In genomic region chr7:100874300-100874576, GRCh38 we compare ENCODE assay signal across 8 cellular contexts. TPM values are rescaled to one million over a fixed set of nuclear protein-coding genes. Genes with fewer than 3 reads are reported as not detected.
DNase-seq lines count a peak whose midpoint lies in the region; ATAC-seq and TF ChIP-seq lines count a peak whose summit lies in the region.

No MANE protein-coding gene starts in this region.

- peak overlapping the region; percentile 76 for H3K4me3 ChIP-seq in RWPE2 (ENCODE audit: severe bottlenecking)
- peak overlapping the region; percentile 92 to 99 (median 94) for H3K4me3 ChIP-seq in esophagus muscularis mucosa
- H3K4me3 ChIP-seq in ovary = peak overlapping the region; percentile 88

- peak overlapping the region; percentile 97 for H3K27ac Mint-ChIP-seq in Calu3 (ENCODE audit: unreplicated experiment)

- H3K36me3 ChIP-seq in RWPE2 (ENCODE audit: low read depth) (peaks cover 81% of the 10 kb centered on the region), esophagus muscularis mucosa (peaks cover 24 to 67% (median 53%) of the 10 kb centered on the region in 4 donors), ovary (no peaks in the 10 kb centered on the region)

- H3K4me1 Mint-ChIP-seq in Calu3 (ENCODE audit: low read depth, unreplicated experiment) = peaks cover 10% of the 10 kb centered on the region

- H3K36me3 Mint-ChIP-seq in Calu3 (ENCODE audit: insufficient read depth, unreplicated experiment) = peaks cover 53% of the 10 kb centered on the region

- H3K4me1 ChIP-seq in RWPE2 (ENCODE audit: insufficient read depth, poor library complexity, severe bottlenecking) = peaks cover 9% of the 10 kb centered on the region
- peaks cover 32 to 56% (median 53%) of the 10 kb centered on the region in 4 donors for H3K4me1 ChIP-seq in esophagus muscularis mucosa
- H3K4me1 ChIP-seq in ovary (ENCODE audit: insufficient read depth) = peaks cover 6% of the 10 kb centered on the region

- CTCF ChIA-PET in Calu3 (lab: Charles Lee) = interaction anchor here (1.3 to 2.0 kb wide), 2 partner anchors 15 to 169 kb away, joined by 5 to 8 read pairs; partner anchors contain the start of genes POP7 and UFSP1

- WGBS in esophagus muscularis mucosa = 66% methylated on average over 8 of the region's 8 CpGs
- 46 to 52% (median 46%) methylated on average over 8 of the region's 8 CpGs for WGBS in ovary, 3 donors

- H3K27me3 ChIP-seq in RWPE2 (ENCODE audit: insufficient read depth, poor library complexity, severe bottlenecking) (no peaks in the 10 kb centered on the region), esophagus muscularis mucosa (peaks cover 0 to 10% (median 0%) of the 10 kb centered on the region in 4 donors), ovary (no peaks in the 10 kb centered on the region)

- H3K9me3 ChIP-seq in RWPE2 (ENCODE audit: severe bottlenecking) = no peaks in the 10 kb centered on the region
- no peaks in the 10 kb centered on the region for H3K9me3 ChIP-seq in esophagus muscularis mucosa
- H3K9me3 ChIP-seq in ovary = no peaks in the 10 kb centered on the region

- ATAC-seq in RWPE2 (ENCODE audit: low read depth) (no peak), GM19467 (IDR thresholded peaks at IDR 0.05; ENCODE audit: unreplicated experiment) (no peak), HG02973 (IDR thresholded peaks at IDR 0.05; ENCODE audit: unreplicated experiment) (no peak), GM21381 (IDR thresholded peaks at IDR 0.05; ENCODE audit: unreplicated experiment) (no peak), HG02852 (IDR thresholded peaks at IDR 0.05; ENCODE audit: unreplicated experiment) (no peak)

- no peaks in the 10 kb centered on the region for H3K9me3 Mint-ChIP-seq in Calu3 (ENCODE audit: low read depth, unreplicated experiment)

- TF ChIP-seq POLR2A in esophagus muscularis mucosa (IDR thresholded peaks at IDR 0.05; ENCODE audit: low read depth) (no peak), ovary (IDR thresholded peaks at IDR 0.05) (no peak)

- H3K27me3 Mint-ChIP-seq in Calu3 (ENCODE audit: unreplicated experiment) = no peaks in the 10 kb centered on the region

- peak overlapping the region; percentile 97 for H3K4me3 Mint-ChIP-seq in Calu3 (ENCODE audit: low read depth, unreplicated experiment)

- no TSS peak for BruUV-seq in Calu3 (replicated peaks; lab: Mats Ljungman, UMichigan)

- DNase-seq in Calu3 (no peak), RWPE2 (ENCODE audit: low spot score) (no peak), esophagus muscularis mucosa (ENCODE audit: extremely low spot score) (no peak), ovary (peak in 1 of 5 donors; percentile 52)

- TF ChIP-seq EP300 in esophagus muscularis mucosa (IDR thresholded peaks at IDR 0.05) (no peak), ovary (IDR thresholded peaks at IDR 0.05) (no peak)

- H3K27ac ChIP-seq in RWPE2 (ENCODE audit: poor library complexity, severe bottlenecking) (peak overlapping the region; percentile 71), esophagus muscularis mucosa (replicated peaks in 1 of 4) (peak overlapping the region; percentile 92 to 99 (median 97)), ovary (peak overlapping the region; percentile 90 to 93)

- intact Hi-C loops in Calu3 (cut with micrococcal nuclease; ENCODE audit: unreplicated experiment) (no loop called here), esophagus muscularis mucosa (cut with DNase I) (no loop called here), ovary (cut with DNase I) (loop anchor here in 1 of 4 donors (10.0 kb wide), 1 partner anchor 371 kb away; the partner anchor contains the start of gene FIS1)

- no peak for TF ChIP-seq CTCF in Calu3 (IDR thresholded peaks at IDR 0.05; ENCODE audit: unreplicated experiment)
- no peak for TF ChIP-seq CTCF in RWPE2 (IDR thresholded peaks at IDR 0.05; ENCODE audit: poor library complexity, severe bottlenecking)
- TF ChIP-seq CTCF in esophagus muscularis mucosa (IDR thresholded peaks at IDR 0.05) = no peak
- TF ChIP-seq CTCF in ovary (IDR thresholded peaks at IDR 0.05) = no peak

RNA-seq across cellular contexts. Expression of gene SRRT, which starts 0.7 kb away (rescaled TPM):
- total RNA-seq in Calu3 (2022) (151 and 157 TPM in 2 replicates), esophagus muscularis mucosa (10 to 100 TPM; 47.2 to 69.6 (median 61.7) TPM), ovary (100 to 1,000 TPM in 5 of 7 donors, 10 to 100 TPM in 2; 74.2 to 191 (median 149) TPM)
- 100 to 1,000 TPM in 1 of 2 donors, 10 to 100 TPM in 1; 45.8 to 111 TPM for polyA plus RNA-seq in ovary

RNA-seq across cellular contexts. Expression of gene TRIP6, which starts 7.1 kb away (rescaled TPM):
- total RNA-seq in Calu3 (2022) = 50.0 and 63.5 TPM in 2 replicates
- total RNA-seq in esophagus muscularis mucosa = 10 to 100 TPM; 60.2 to 89.9 (median 81.2) TPM
- total RNA-seq in ovary = 10 to 100 TPM; 42.9 to 98.8 (median 82.0) TPM
- 10 to 100 TPM; 17.3 to 72.5 TPM for polyA plus RNA-seq in ovary

RNA-seq across cellular contexts. Expression of gene UFSP1, which starts 15.3 kb away (rescaled TPM):
- total RNA-seq in Calu3 (2022) (3.3 and 4.2 TPM in 2 replicates), esophagus muscularis mucosa (1 to 10 TPM; 2.1 to 8.7 (median 5.7) TPM), ovary (1 to 10 TPM; 2.9 to 7.9 (median 4.7) TPM)
- 1 to 10 TPM in 1 of 2 donors, under 1 TPM in 1; 0.38 to 1.8 TPM for polyA plus RNA-seq in ovary

RNA-seq across cellular contexts. Expression of gene ACHE, which starts 21.4 kb away (rescaled TPM):
- total RNA-seq in Calu3 (2022) (3.2 and 11.3 TPM in 2 replicates), esophagus muscularis mucosa (1 to 10 TPM; 2.5 to 4.6 (median 3.5) TPM), ovary (10 to 100 TPM in 2 of 7 donors, 1 to 10 TPM in 4, under 1 TPM in 1; 0.48 to 15.3 (median 4.9) TPM)
- polyA plus RNA-seq in ovary = 1 to 10 TPM in 1 of 2 donors, under 1 TPM in 1; 0.37 to 1.8 TPM

RNA-seq across cellular contexts. Expression of gene SLC12A9, which starts 21.7 kb away (rescaled TPM):
- total RNA-seq in Calu3 (2022) = 29.9 and 36.6 TPM in 2 replicates
- 10 to 100 TPM; 15.0 to 26.0 (median 19.9) TPM for total RNA-seq in esophagus muscularis mucosa
- 10 to 100 TPM; 10.1 to 31.8 (median 26.9) TPM for total RNA-seq in ovary
- 10 to 100 TPM in 1 of 2 donors, 1 to 10 TPM in 1; 4.7 to 20.9 TPM for polyA plus RNA-seq in ovary
